In the genomic region with DNA sequence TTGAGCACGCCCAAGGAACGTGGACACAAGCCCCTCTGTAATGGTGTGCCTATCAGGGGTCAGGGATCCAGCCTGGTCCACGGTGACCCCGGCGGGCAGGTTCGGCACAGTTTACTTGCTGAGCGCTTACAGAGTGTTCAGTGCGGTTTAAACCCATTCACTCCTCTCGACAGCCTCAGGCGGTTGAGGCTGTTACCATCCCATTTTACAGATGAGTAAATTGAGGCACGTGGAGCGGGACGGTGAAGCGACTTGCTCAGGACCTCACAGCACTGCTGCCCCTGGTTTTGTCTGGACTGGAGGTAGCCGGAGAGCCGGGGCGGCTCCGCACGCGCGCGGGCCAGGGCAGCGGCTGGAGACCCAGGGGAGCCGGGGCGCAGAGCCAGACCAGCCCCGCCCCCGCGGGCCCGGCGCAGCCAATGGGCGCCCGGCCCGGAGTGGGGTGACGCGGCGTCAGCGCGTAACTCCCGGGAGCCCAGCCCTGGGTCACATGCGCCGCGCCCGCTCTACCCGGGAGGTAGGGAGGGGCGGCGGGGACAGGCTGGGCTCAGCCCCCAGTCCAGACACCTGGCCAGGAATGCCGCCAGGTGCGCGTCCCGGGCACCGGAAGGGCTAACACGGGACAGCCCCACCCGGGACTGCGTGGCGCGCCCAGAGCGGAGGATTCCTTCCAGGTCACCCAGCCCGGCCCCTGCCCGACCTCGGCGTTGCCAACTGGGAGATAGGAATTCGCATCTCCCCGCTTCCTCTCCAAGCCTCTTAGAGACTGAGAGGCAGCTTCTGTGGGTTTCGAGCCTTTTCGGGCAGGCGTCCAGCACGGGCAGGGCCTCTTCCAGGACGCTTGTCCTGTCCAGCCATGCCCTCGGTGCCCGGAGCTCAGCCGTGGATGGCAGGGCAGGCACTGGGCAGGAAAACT, we compare ENCODE assay signal across 8 cellular contexts. TPM values are rescaled to one million over a fixed set of nuclear protein-coding genes. Genes with fewer than 3 reads are reported as not detected.
DNase-seq lines count a peak whose midpoint lies in the region; ATAC-seq and TF ChIP-seq lines count a peak whose summit lies in the region.

No MANE protein-coding gene starts in this region.

- peak in 1 of 2 donors; percentile 55 for TF ChIP-seq RAD21 in liver (IDR thresholded peaks at IDR 0.05)

- H3K27ac ChIP-seq in liver (ENCODE audit: low read depth in 1 of 2, low read length in 2 of 2) = peak overlapping the region; percentile 97 to 100

- H3K9ac ChIP-seq in liver (ENCODE audit: low read depth in 1 of 2, low read length in 2 of 2) = peak overlapping the region; percentile 6 to 45

- peak; percentile 53 for DNase-seq in AG04449 (ENCODE audit: low read depth, low spot score)
- DNase-seq in NCI-H524 treated with DMSO at 0.1 percent for 48 hours (lab: John Stamatoyannopoulos, UW) = peak; percentile 42
- peak; percentile 55 to 57 for DNase-seq in activated CD4-positive, alpha-beta T cell treated with anti-CD3 and anti-CD28 coated beads, Interleukin-2, amount 50 U/mL, for 24 hours (ENCODE audit: low read depth in 1 of 2, low spot score in 1 of 2)
- peak; percentile 85 for DNase-seq in dermis blood vessel endothelial cell
- DNase-seq in stimulated activated CD4-positive, alpha-beta T cell treated with anti-CD3 and anti-CD28 coated beads, Interleukin-4, amount 100 ng/mL, for 24 hours = peak; percentile 74

- POLR2A ChIA-PET in AG04449 (lab: Yijun Ruan, JAX) = interaction anchor here (0.6 kb wide), 1 partner anchor 193 kb away, joined by 4 read pairs; no protein-coding TSS in a partner anchor

- peaks cover 25 to 55% (median 44%) of the 10 kb centered on the region in 4 donors for H3K4me1 ChIP-seq in liver (ENCODE audit: control insufficient read depth in 4 of 4, insufficient read depth in 4 of 4, low read length in 3 of 4)

- no peaks in the 10 kb centered on the region for H3K27me3 ChIP-seq in liver (ENCODE audit: control insufficient read depth in 4 of 4, insufficient read depth in 4 of 4, low read length in 3 of 4)

- H3K4me3 ChIP-seq in AG04449 (ENCODE audit: low read depth, low read length) (peak overlapping the region; percentile 57), liver (ENCODE audit: low read depth in 1 of 3, low read length in 3 of 3) (peak overlapping the region; percentile 18 to 58 (median 28))

- H3K9me3 ChIP-seq in liver (ENCODE audit: control insufficient read depth in 4 of 4, low read length in 3 of 4) = no peaks in the 10 kb centered on the region

- TF ChIP-seq CTCF in AG04449 (IDR thresholded peaks at IDR 0.05; ENCODE audit: insufficient read depth, low read length, missing control alignments) (no peak), liver (IDR thresholded peaks at IDR 0.05; ENCODE audit: low read depth, low read length, missing input control) (no peak)

- no peaks in the 10 kb centered on the region for H3K36me3 ChIP-seq in liver (ENCODE audit: control insufficient read depth in 4 of 4, insufficient read depth in 3 of 4, low read depth in 1 of 4, low read length in 3 of 4)

- CTCF ChIA-PET in AG04449 (lab: Yijun Ruan, JAX) = interaction anchor here (0.7 to 2.5 kb wide), 5 partner anchors 19 to 160 kb away, joined by 3 to 9 read pairs (median 4); no protein-coding TSS in a partner anchor

- ATAC-seq in GM18909 (IDR thresholded peaks at IDR 0.05; ENCODE audit: poor library complexity, unreplicated experiment) (peak; percentile 62), HG03139 (IDR thresholded peaks at IDR 0.05; ENCODE audit: unreplicated experiment) (peak; percentile 49)

- 2% methylated on average over 71 of the region's 71 CpGs for WGBS in liver

TF ChIP-seq in liver, 16 proteins besides CTCF, POLR2A, EP300 and RAD21:
- TF ChIP-seq YY1 (IDR thresholded peaks at IDR 0.05) (peak; percentile 52), SP1 (IDR thresholded peaks at IDR 0.05) (peak; percentile 81), EGR1 (IDR thresholded peaks at IDR 0.05; ENCODE audit: low read depth in 2 of 2) (peak in 1 of 2 donors; percentile 52), TAF1 (conservative IDR thresholded peaks at IDR 0.05) (no peak), FOXA1 (IDR thresholded peaks at IDR 0.05) (peak; percentile 10), HNF4G (IDR thresholded peaks at IDR 0.05) (no peak), GABPA (IDR thresholded peaks at IDR 0.05 in 1 of 2, conservative IDR thresholded peaks at IDR 0.05 in 1 of 2) (peak in 1 of 2 donors; percentile 87), HNF4A (conservative IDR thresholded peaks at IDR 0.05) (peak; percentile 6 to 64), FOXA2 (IDR thresholded peaks at IDR 0.05) (no peak), RXRA (IDR thresholded peaks at IDR 0.05) (peak; percentile 79 to 80), NR2F2 (IDR thresholded peaks at IDR 0.05) (peak; percentile 21)
- TF ChIP-seq, protein P1, sequence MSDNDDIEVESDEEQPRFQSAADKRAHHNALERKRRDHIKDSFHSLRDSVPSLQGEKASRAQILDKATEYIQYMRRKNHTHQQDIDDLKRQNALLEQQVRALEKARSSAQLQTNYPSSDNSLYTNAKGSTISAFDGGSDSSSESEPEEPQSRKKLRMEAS (IDR thresholded peaks at IDR 0.05) = peak; percentile 26
- TF ChIP-seq, protein P2, sequence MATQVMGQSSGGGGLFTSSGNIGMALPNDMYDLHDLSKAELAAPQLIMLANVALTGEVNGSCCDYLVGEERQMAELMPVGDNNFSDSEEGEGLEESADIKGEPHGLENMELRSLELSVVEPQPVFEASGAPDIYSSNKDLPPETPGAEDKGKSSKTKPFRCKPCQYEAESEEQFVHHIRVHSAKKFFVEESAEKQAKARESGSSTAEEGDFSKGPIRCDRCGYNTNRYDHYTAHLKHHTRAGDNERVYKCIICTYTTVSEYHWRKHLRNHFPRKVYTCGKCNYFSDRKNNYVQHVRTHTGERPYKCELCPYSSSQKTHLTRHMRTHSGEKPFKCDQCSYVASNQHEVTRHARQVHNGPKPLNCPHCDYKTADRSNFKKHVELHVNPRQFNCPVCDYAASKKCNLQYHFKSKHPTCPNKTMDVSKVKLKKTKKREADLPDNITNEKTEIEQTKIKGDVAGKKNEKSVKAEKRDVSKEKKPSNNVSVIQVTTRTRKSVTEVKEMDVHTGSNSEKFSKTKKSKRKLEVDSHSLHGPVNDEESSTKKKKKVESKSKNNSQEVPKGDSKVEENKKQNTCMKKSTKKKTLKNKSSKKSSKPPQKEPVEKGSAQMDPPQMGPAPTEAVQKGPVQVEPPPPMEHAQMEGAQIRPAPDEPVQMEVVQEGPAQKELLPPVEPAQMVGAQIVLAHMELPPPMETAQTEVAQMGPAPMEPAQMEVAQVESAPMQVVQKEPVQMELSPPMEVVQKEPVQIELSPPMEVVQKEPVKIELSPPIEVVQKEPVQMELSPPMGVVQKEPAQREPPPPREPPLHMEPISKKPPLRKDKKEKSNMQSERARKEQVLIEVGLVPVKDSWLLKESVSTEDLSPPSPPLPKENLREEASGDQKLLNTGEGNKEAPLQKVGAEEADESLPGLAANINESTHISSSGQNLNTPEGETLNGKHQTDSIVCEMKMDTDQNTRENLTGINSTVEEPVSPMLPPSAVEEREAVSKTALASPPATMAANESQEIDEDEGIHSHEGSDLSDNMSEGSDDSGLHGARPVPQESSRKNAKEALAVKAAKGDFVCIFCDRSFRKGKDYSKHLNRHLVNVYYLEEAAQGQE (IDR thresholded peaks at IDR 0.05) = peak; percentile 58
TF ChIP-seq in liver: peak in this region for 10.

RNA-seq across cellular contexts. Expression of a gene that starts 3.3 kb away (rescaled TPM):
- total RNA-seq in dermis blood vessel endothelial cell (28.8 and 71.5 TPM in 2 replicates), liver (100 to 1,000 TPM in 1 of 2 donors, 10 to 100 TPM in 1; 66.8 to 133 TPM)
- 100 to 1,000 TPM in 1 of 2 donors, 10 to 100 TPM in 1; 74.0 to 127 TPM for polyA plus RNA-seq in liver

Comparison
In these comparisons a context has a peak if more than half of its experiments do, and no peak if none do; other contexts are left out.
1. Peak in every context shown above with its lines: DNase-seq, ATAC-seq, H3K4me3 ChIP-seq and H3K27ac ChIP-seq.